In genomic region chr16:78484509-78485058, GRCh38 we compare ENCODE assay signal across 39 cellular contexts.
"Had no signal": no experiment of that assay in that cellular context is flagged by ENCODE, and none has a peak within 500 bp of the region (broad histone marks: within the 10 kb centered on the region; RNA-seq: fewer than 3 reads in every experiment).

No MANE protein-coding gene starts in this region.

- H3K9me3 Mint-ChIP-seq: activated CD4-positive, alpha-beta memory T cell treated with anti-CD3 and anti-CD28 coated beads, Interleukin-2, amount 10 ng/mL, durations not matched to agents 7 days and 5 days; activated CD4-positive, alpha-beta T cell treated with anti-CD3 and anti-CD28 coated beads, Interleukin-2, amount 10 ng/mL, durations not matched to agents 7 days and 5 days; activated naive CD4-positive, alpha-beta T cell treated with anti-CD3 and anti-CD28 coated beads, Interleukin-2, amount 10 ng/mL, durations not matched to agents 7 days and 5 days; activated naive CD4-positive, alpha-beta T cell treated with anti-CD3 and anti-CD28 coated beads, Interleukin-2, amount 50 U/mL, for 24 hours; activated naive CD8-positive, alpha-beta T cell treated with anti-CD3 and anti-CD28 coated beads, Interleukin-2, amount 50 U/mL, for 24 hours; activated T-cell treated with anti-CD3 and anti-CD28 coated beads, Interleukin-2, amount 50 U/mL, for 24 hours; activated T-helper 2 cell treated with anti-CD3 and anti-CD28 coated beads, Interferon-gamma antibody, Interleukin-2, Interleukin-4, amounts not matched to agents 10 μg/mL and 5 μg/mL and 100 μg/mL, durations not matched to agents 14 hours and 24 hours and 36 hours; central memory CD8-positive, alpha-beta T cell; T-helper 1 cell treated with Interleukin-12 subunit alpha and Interleukin-12 subunit beta and Interleukin-4 antibody, amounts not matched to agents 30 μg/mL and 1 μg/mL, for 36 hours; T-helper 2 cell treated with Interferon-gamma antibody and Interleukin-4, amounts not matched to agents 5 μg/mL and 100 μg/mL, for 36 hours had no signal

- H3K36me3 ChIP-seq: ascending aorta, cardiac muscle cell, WERI-Rb-1 had no signal

- H3K4me1 Mint-ChIP-seq: activated CD4-positive, alpha-beta memory T cell treated with anti-CD3 and anti-CD28 coated beads, Interleukin-2, amount 10 ng/mL, durations not matched to agents 7 days and 5 days; activated CD4-positive, alpha-beta T cell treated with anti-CD3 and anti-CD28 coated beads for 36 hours; activated CD4-positive, alpha-beta T cell treated with anti-CD3 and anti-CD28 coated beads, Interleukin-2, amount 10 ng/mL, durations not matched to agents 7 days and 5 days; activated naive CD4-positive, alpha-beta T cell treated with anti-CD3 and anti-CD28 coated beads, Interleukin-2, amount 10 ng/mL, durations not matched to agents 7 days and 5 days; activated naive CD4-positive, alpha-beta T cell treated with anti-CD3 and anti-CD28 coated beads, Interleukin-2, amount 50 U/mL, for 24 hours; activated naive CD8-positive, alpha-beta T cell treated with anti-CD3 and anti-CD28 coated beads, Interleukin-2, amount 10 ng/mL, durations not matched to agents 7 days and 5 days; activated naive CD8-positive, alpha-beta T cell treated with anti-CD3 and anti-CD28 coated beads, Interleukin-2, amount 50 U/mL, for 24 hours; central memory CD8-positive, alpha-beta T cell had no signal

- H3K9me3 ChIP-seq: ascending aorta had no signal

- H3K27ac ChIP-seq: ascending aorta, cardiac muscle cell, WERI-Rb-1 had no signal

- FAIRE-seq: bronchial epithelial cell had no signal

- H3K36me3 Mint-ChIP-seq: activated CD8-positive, alpha-beta memory T cell treated with anti-CD3 and anti-CD28 coated beads, Interleukin-2, amount 10 ng/mL, durations not matched to agents 7 days and 5 days; activated naive CD4-positive, alpha-beta T cell treated with anti-CD3 and anti-CD28 coated beads, Interleukin-2, amount 10 ng/mL, durations not matched to agents 7 days and 5 days; activated naive CD8-positive, alpha-beta T cell treated with anti-CD3 and anti-CD28 coated beads, Interleukin-2, amount 10 ng/mL, durations not matched to agents 7 days and 5 days; brain; WTC11 had no signal

- H3K4me1 ChIP-seq: ascending aorta had no signal

- DNase-seq: activated CD4-positive, alpha-beta memory T cell treated with anti-CD3 and anti-CD28 coated beads, Interleukin-2, amount 10 ng/mL, durations not matched to agents 7 days and 5 days; activated CD4-positive, alpha-beta T cell treated with anti-CD3 and anti-CD28 coated beads for 1 hour; activated CD4-positive, alpha-beta T cell treated with anti-CD3 and anti-CD28 coated beads for 36 hours; activated CD4-positive, alpha-beta T cell treated with anti-CD3 and anti-CD28 coated beads for 48 hours; activated CD4-positive, alpha-beta T cell treated with anti-CD3 and anti-CD28 coated beads, Interleukin-2, amount 10 ng/mL, durations not matched to agents 7 days and 5 days; activated CD4-positive, alpha-beta T cell treated with anti-CD3 and anti-CD28 coated beads, Interleukin-2, amount 50 U/mL, for 48 hours; activated CD4-positive, CD25-positive, alpha-beta regulatory T cell; activated CD8-positive, alpha-beta memory T cell treated with anti-CD3 and anti-CD28 coated beads for 24 hours; activated CD8-positive, alpha-beta memory T cell treated with anti-CD3 and anti-CD28 coated beads, Interleukin-2, amount 10 ng/mL, durations not matched to agents 7 days and 5 days; activated CD8-positive, alpha-beta memory T cell treated with anti-CD3 and anti-CD28 coated beads, Interleukin-2, amount 50 U/mL, for 48 hours; activated CD8-positive, alpha-beta T cell treated with anti-CD3 and anti-CD28 coated beads, Interleukin-2, amount 10 ng/mL, durations not matched to agents 7 days and 5 days; activated effector memory CD4-positive, alpha-beta T cell treated with Interleukin-2 at 50 U/mL for 16 hours; activated gamma-delta T cell; activated naive CD4-positive, alpha-beta T cell treated with anti-CD3 and anti-CD28 coated beads, Interleukin-2, amount 10 ng/mL, durations not matched to agents 7 days and 5 days; activated naive CD4-positive, alpha-beta T cell treated with Interleukin-2 at 50 U/mL for 16 hours; activated naive CD8-positive, alpha-beta T cell treated with anti-CD3 and anti-CD28 coated beads, Interleukin-2, amount 10 ng/mL, durations not matched to agents 7 days and 5 days; activated naive CD8-positive, alpha-beta T cell treated with anti-CD3 and anti-CD28 coated beads, Interleukin-2, amount 50 U/mL, for 24 hours; activated T-cell treated with anti-CD3 and anti-CD28 coated beads, Interleukin-2, amount 50 U/mL, for 24 hours; activated T-cell treated with anti-CD3 and anti-CD28 coated beads, Interleukin-2, amount 50 U/mL, for 48 hours; amygdala; anterior cingulate cortex; caudate nucleus; cerebellar nuclear complex; T-helper 1 cell; T-helper 2 cell; T-helper 9 cell; WERI-Rb-1 had no signal

- H3K27me3 ChIP-seq: ascending aorta, cardiac muscle cell had no signal

- H3K27me3 Mint-ChIP-seq: activated CD4-positive, alpha-beta memory T cell treated with anti-CD3 and anti-CD28 coated beads, Interleukin-2, amount 10 ng/mL, durations not matched to agents 7 days and 5 days; activated CD4-positive, alpha-beta T cell treated with anti-CD3 and anti-CD28 coated beads for 36 hours; activated CD4-positive, alpha-beta T cell treated with anti-CD3 and anti-CD28 coated beads, Interleukin-2, amount 10 ng/mL, durations not matched to agents 7 days and 5 days; activated CD8-positive, alpha-beta memory T cell treated with anti-CD3 and anti-CD28 coated beads, Interleukin-2, amount 10 ng/mL, durations not matched to agents 7 days and 5 days; activated naive CD4-positive, alpha-beta T cell treated with anti-CD3 and anti-CD28 coated beads, Interleukin-2, amount 10 ng/mL, durations not matched to agents 7 days and 5 days; activated naive CD4-positive, alpha-beta T cell treated with anti-CD3 and anti-CD28 coated beads, Interleukin-2, amount 50 U/mL, for 24 hours; activated naive CD8-positive, alpha-beta T cell; activated naive CD8-positive, alpha-beta T cell treated with anti-CD3 and anti-CD28 coated beads, Interleukin-2, amount 10 ng/mL, durations not matched to agents 7 days and 5 days; activated naive CD8-positive, alpha-beta T cell treated with anti-CD3 and anti-CD28 coated beads, Interleukin-2, amount 50 U/mL, for 24 hours; activated T-cell treated with anti-CD3 and anti-CD28 coated beads, Interleukin-2, amount 50 U/mL, for 24 hours; central memory CD8-positive, alpha-beta T cell had no signal

- H3K4me3 ChIP-seq: ascending aorta, cardiac muscle cell had no signal

- ATAC-seq: activated CD4-positive, alpha-beta T cell treated with anti-CD3 and anti-CD28 coated beads for 36 hours; activated CD4-positive, CD25-positive, alpha-beta regulatory T cell treated with anti-CD3 and anti-CD28 coated beads, Interleukin-2, amount 50 U/mL, for 24 hours; activated CD8-positive, alpha-beta memory T cell treated with anti-CD3 and anti-CD28 coated beads, Interleukin-2, amount 10 ng/mL, durations not matched to agents 7 days and 5 days; activated CD8-positive, alpha-beta T cell treated with anti-CD3 and anti-CD28 coated beads, Interleukin-2, amount 10 ng/mL, durations not matched to agents 7 days and 5 days; activated naive CD8-positive, alpha-beta T cell treated with anti-CD3 and anti-CD28 coated beads, Interleukin-2, amount 50 U/mL, for 24 hours; WTC11 had no signal

- H3K4me3 Mint-ChIP-seq: activated CD4-positive, alpha-beta memory T cell treated with anti-CD3 and anti-CD28 coated beads, Interleukin-2, amount 10 ng/mL, durations not matched to agents 7 days and 5 days; activated CD4-positive, alpha-beta T cell treated with anti-CD3 and anti-CD28 coated beads for 36 hours; activated CD4-positive, alpha-beta T cell treated with anti-CD3 and anti-CD28 coated beads, Interleukin-2, amount 10 ng/mL, durations not matched to agents 7 days and 5 days; activated CD8-positive, alpha-beta memory T cell treated with anti-CD3 and anti-CD28 coated beads, Interleukin-2, amount 10 ng/mL, durations not matched to agents 7 days and 5 days; activated CD8-positive, alpha-beta T cell treated with anti-CD3 and anti-CD28 coated beads, Interleukin-2, amount 10 ng/mL, durations not matched to agents 7 days and 5 days; activated naive CD4-positive, alpha-beta T cell treated with anti-CD3 and anti-CD28 coated beads, Interleukin-2, amount 10 ng/mL, durations not matched to agents 7 days and 5 days; activated naive CD4-positive, alpha-beta T cell treated with anti-CD3 and anti-CD28 coated beads, Interleukin-2, amount 50 U/mL, for 24 hours; activated naive CD8-positive, alpha-beta T cell; activated naive CD8-positive, alpha-beta T cell treated with anti-CD3 and anti-CD28 coated beads, Interleukin-2, amount 10 ng/mL, durations not matched to agents 7 days and 5 days; activated naive CD8-positive, alpha-beta T cell treated with anti-CD3 and anti-CD28 coated beads, Interleukin-2, amount 50 U/mL, for 24 hours; activated T-cell treated with anti-CD3 and anti-CD28 coated beads, Interleukin-2, amount 50 U/mL, for 24 hours; central memory CD8-positive, alpha-beta T cell; T-helper 1 cell treated with Interleukin-12 subunit alpha and Interleukin-12 subunit beta and Interleukin-4 antibody, amounts not matched to agents 30 μg/mL and 1 μg/mL, for 36 hours; T-helper 2 cell treated with Interferon-gamma antibody and Interleukin-4, amounts not matched to agents 5 μg/mL and 100 μg/mL, for 36 hours; WTC11 had no signal

- H3K27ac Mint-ChIP-seq: activated CD4-positive, alpha-beta memory T cell treated with anti-CD3 and anti-CD28 coated beads, Interleukin-2, amount 10 ng/mL, durations not matched to agents 7 days and 5 days; activated CD4-positive, alpha-beta T cell treated with anti-CD3 and anti-CD28 coated beads for 36 hours; activated CD4-positive, alpha-beta T cell treated with anti-CD3 and anti-CD28 coated beads, Interleukin-2, amount 10 ng/mL, durations not matched to agents 7 days and 5 days; activated CD8-positive, alpha-beta memory T cell treated with anti-CD3 and anti-CD28 coated beads, Interleukin-2, amount 10 ng/mL, durations not matched to agents 7 days and 5 days; activated CD8-positive, alpha-beta T cell treated with anti-CD3 and anti-CD28 coated beads, Interleukin-2, amount 10 ng/mL, durations not matched to agents 7 days and 5 days; activated naive CD4-positive, alpha-beta T cell treated with anti-CD3 and anti-CD28 coated beads, Interleukin-2, amount 10 ng/mL, durations not matched to agents 7 days and 5 days; activated naive CD4-positive, alpha-beta T cell treated with anti-CD3 and anti-CD28 coated beads, Interleukin-2, amount 50 U/mL, for 24 hours; activated naive CD8-positive, alpha-beta T cell; activated naive CD8-positive, alpha-beta T cell treated with anti-CD3 and anti-CD28 coated beads, Interleukin-2, amount 10 ng/mL, durations not matched to agents 7 days and 5 days; activated naive CD8-positive, alpha-beta T cell treated with anti-CD3 and anti-CD28 coated beads, Interleukin-2, amount 50 U/mL, for 24 hours; activated T-cell treated with anti-CD3 and anti-CD28 coated beads, Interleukin-2, amount 50 U/mL, for 24 hours; activated T-helper 2 cell treated with anti-CD3 and anti-CD28 coated beads, Interferon-gamma antibody, Interleukin-2, Interleukin-4, amounts not matched to agents 10 μg/mL and 5 μg/mL and 100 μg/mL, durations not matched to agents 14 hours and 24 hours and 36 hours; T-helper 1 cell treated with Interleukin-12 subunit alpha and Interleukin-12 subunit beta and Interleukin-4 antibody, amounts not matched to agents 30 μg/mL and 1 μg/mL, for 36 hours; T-helper 2 cell treated with Interferon-gamma antibody and Interleukin-4, amounts not matched to agents 5 μg/mL and 100 μg/mL, for 36 hours; WTC11 had no signal
